8 cellular contexts compared by ENCODE assay signal in genomic region chr15:51536965-51537574, GRCh38.
DNase-seq lines count a peak whose midpoint lies in the region; ATAC-seq and TF ChIP-seq lines count a peak whose summit lies in the region.

No MANE protein-coding gene starts in this region.

- no TSS peak for BruUV-seq in Calu3 (replicated peaks; lab: Mats Ljungman, UMichigan)

- in situ Hi-C loops in KBM-7 (cut with MboI; ENCODE audit: low pct_unique_long_range_greater_than_20kb, low sequenced_read_pairs) = no loop called here

- H3K27ac Mint-ChIP-seq in Calu3 (ENCODE audit: unreplicated experiment) (no peak overlapping the region), brain (no peak overlapping the region), mesothelial cell of epicardium (no peak overlapping the region)
- H3K27ac Mint-ChIP-seq in activated naive CD4-positive, alpha-beta T cell treated with anti-CD3 and anti-CD28 coated beads, Interleukin-2, amount 10 ng/mL, durations not matched to agents 7 days and 5 days = no peak overlapping the region
- no peak overlapping the region for H3K27ac Mint-ChIP-seq in activated CD4-positive, alpha-beta T cell treated with anti-CD3 and anti-CD28 coated beads, Interleukin-2, amount 10 ng/mL, durations not matched to agents 24 days and 14 days
- H3K27ac Mint-ChIP-seq in stimulated activated effector memory CD8-positive, alpha-beta T cell treated with anti-CD3 and anti-CD28 coated beads, Interleukin-12 subunit alpha, Interleukin-12 subunit beta, amount 100 ng/mL, for 72 hours = no peak overlapping the region

- no peaks in the 10 kb centered on the region for H3K27me3 Mint-ChIP-seq in Calu3 (ENCODE audit: unreplicated experiment)
- H3K27me3 Mint-ChIP-seq in brain = no peaks in the 10 kb centered on the region
- no peaks in the 10 kb centered on the region for H3K27me3 Mint-ChIP-seq in mesothelial cell of epicardium (ENCODE audit: low read depth)
- no peaks in the 10 kb centered on the region for H3K27me3 Mint-ChIP-seq in activated naive CD4-positive, alpha-beta T cell treated with anti-CD3 and anti-CD28 coated beads, Interleukin-2, amount 10 ng/mL, durations not matched to agents 7 days and 5 days
- no peaks in the 10 kb centered on the region for H3K27me3 Mint-ChIP-seq in activated CD4-positive, alpha-beta T cell treated with anti-CD3 and anti-CD28 coated beads, Interleukin-2, amount 10 ng/mL, durations not matched to agents 24 days and 14 days

- H3K4me3 Mint-ChIP-seq in Calu3 (ENCODE audit: low read depth, unreplicated experiment) (no peak overlapping the region), brain (no peak overlapping the region), mesothelial cell of epicardium (no peak overlapping the region)
- no peak overlapping the region for H3K4me3 Mint-ChIP-seq in activated naive CD4-positive, alpha-beta T cell treated with anti-CD3 and anti-CD28 coated beads, Interleukin-2, amount 10 ng/mL, durations not matched to agents 7 days and 5 days
- H3K4me3 Mint-ChIP-seq in activated CD4-positive, alpha-beta T cell treated with anti-CD3 and anti-CD28 coated beads, Interleukin-2, amount 10 ng/mL, durations not matched to agents 24 days and 14 days = no peak overlapping the region
- H3K4me3 Mint-ChIP-seq in stimulated activated effector memory CD8-positive, alpha-beta T cell treated with anti-CD3 and anti-CD28 coated beads, Interleukin-12 subunit alpha, Interleukin-12 subunit beta, amount 100 ng/mL, for 72 hours = no peak overlapping the region

- intact Hi-C loops in Calu3 (cut with micrococcal nuclease; ENCODE audit: unreplicated experiment) = no loop called here
- intact Hi-C loops in activated CD4-positive, alpha-beta T cell treated with anti-CD3 and anti-CD28 coated beads, Interleukin-2, amount 10 ng/mL, durations not matched to agents 24 days and 14 days (cut with micrococcal nuclease) = no loop called here

- peak; percentile 4 for DNase-seq in Calu3
- DNase-seq in KBM-7 = peak; percentile 28
- DNase-seq in mesothelial cell of epicardium (ENCODE audit: low spot score in 2 of 2, unreplicated experiment in 2 of 2) = no peak
- DNase-seq in activated naive CD4-positive, alpha-beta T cell treated with anti-CD3 and anti-CD28 coated beads, Interleukin-2, amount 10 ng/mL, durations not matched to agents 7 days and 5 days = no peak
- no peak for DNase-seq in activated CD4-positive, alpha-beta T cell treated with anti-CD3 and anti-CD28 coated beads, Interleukin-2, amount 10 ng/mL, durations not matched to agents 24 days and 14 days
- DNase-seq in stimulated activated effector memory CD8-positive, alpha-beta T cell treated with anti-CD3 and anti-CD28 coated beads, Interleukin-12 subunit alpha, Interleukin-12 subunit beta, amount 100 ng/mL, for 72 hours (ENCODE audit: low spot score in 2 of 2) = no peak

- ATAC-seq in GM18868 (IDR thresholded peaks at IDR 0.05; ENCODE audit: unreplicated experiment) = no peak
- no peak for ATAC-seq in stimulated activated effector memory CD8-positive, alpha-beta T cell treated with anti-CD3 and anti-CD28 coated beads, Interleukin-12 subunit alpha, Interleukin-12 subunit beta, amount 100 ng/mL, for 72 hours

- H3K4me1 Mint-ChIP-seq in Calu3 (ENCODE audit: low read depth, unreplicated experiment) (no peaks in the 10 kb centered on the region), brain (no peaks in the 10 kb centered on the region), mesothelial cell of epicardium (no peaks in the 10 kb centered on the region)
- H3K4me1 Mint-ChIP-seq in activated naive CD4-positive, alpha-beta T cell treated with anti-CD3 and anti-CD28 coated beads, Interleukin-2, amount 10 ng/mL, durations not matched to agents 7 days and 5 days = no peaks in the 10 kb centered on the region
- H3K4me1 Mint-ChIP-seq in activated CD4-positive, alpha-beta T cell treated with anti-CD3 and anti-CD28 coated beads, Interleukin-2, amount 10 ng/mL, durations not matched to agents 24 days and 14 days = no peaks in the 10 kb centered on the region
- H3K4me1 Mint-ChIP-seq in stimulated activated effector memory CD8-positive, alpha-beta T cell treated with anti-CD3 and anti-CD28 coated beads, Interleukin-12 subunit alpha, Interleukin-12 subunit beta, amount 100 ng/mL, for 72 hours = no peaks in the 10 kb centered on the region

- no peaks in the 10 kb centered on the region for H3K36me3 Mint-ChIP-seq in Calu3 (ENCODE audit: insufficient read depth, unreplicated experiment)
- H3K36me3 Mint-ChIP-seq in brain = peaks cover 42% of the 10 kb centered on the region
- peaks cover 8% of the 10 kb centered on the region for H3K36me3 Mint-ChIP-seq in mesothelial cell of epicardium
- no peaks in the 10 kb centered on the region for H3K36me3 Mint-ChIP-seq in activated naive CD4-positive, alpha-beta T cell treated with anti-CD3 and anti-CD28 coated beads, Interleukin-2, amount 10 ng/mL, durations not matched to agents 7 days and 5 days
- H3K36me3 Mint-ChIP-seq in activated CD4-positive, alpha-beta T cell treated with anti-CD3 and anti-CD28 coated beads, Interleukin-2, amount 10 ng/mL, durations not matched to agents 24 days and 14 days (ENCODE audit: low read depth) = no peaks in the 10 kb centered on the region
- no peaks in the 10 kb centered on the region for H3K36me3 Mint-ChIP-seq in stimulated activated effector memory CD8-positive, alpha-beta T cell treated with anti-CD3 and anti-CD28 coated beads, Interleukin-12 subunit alpha, Interleukin-12 subunit beta, amount 100 ng/mL, for 72 hours

- CTCF ChIA-PET in Calu3 (lab: Charles Lee) = interaction anchor here (0.6 to 1.2 kb wide), 6 partner anchors 9 to 239 kb away, joined by 3 to 11 read pairs (median 4); partner anchors contain the start of gene DMXL2
- CTCF ChIA-PET in activated naive CD4-positive, alpha-beta T cell treated with anti-CD3 and anti-CD28 coated beads, Interleukin-2, amount 10 ng/mL, durations not matched to agents 7 days and 5 days (lab: Charles Lee) = interaction anchor here (0.6 to 1.3 kb wide), 9 partner anchors 9 to 367 kb away, joined by 3 to 7 read pairs (median 4); no protein-coding TSS in a partner anchor

- TF ChIP-seq CTCF in Calu3 (IDR thresholded peaks at IDR 0.05; ENCODE audit: unreplicated experiment) (no peak), brain (conservative IDR thresholded peaks at IDR 0.05) (peak; percentile 51 to 63), mesothelial cell of epicardium (IDR thresholded peaks at IDR 0.05; ENCODE audit: unreplicated experiment) (peak; percentile 10)

- H3K9me3 Mint-ChIP-seq in Calu3 (ENCODE audit: low read depth, unreplicated experiment) (no peaks in the 10 kb centered on the region), brain (peaks cover 0 to 3% (median 2%) of the 10 kb centered on the region in 5 experiments), mesothelial cell of epicardium (peaks cover 1% of the 10 kb centered on the region)
- no peaks in the 10 kb centered on the region for H3K9me3 Mint-ChIP-seq in activated naive CD4-positive, alpha-beta T cell treated with anti-CD3 and anti-CD28 coated beads, Interleukin-2, amount 10 ng/mL, durations not matched to agents 7 days and 5 days
- H3K9me3 Mint-ChIP-seq in activated CD4-positive, alpha-beta T cell treated with anti-CD3 and anti-CD28 coated beads, Interleukin-2, amount 10 ng/mL, durations not matched to agents 24 days and 14 days = no peaks in the 10 kb centered on the region
- no peaks in the 10 kb centered on the region for H3K9me3 Mint-ChIP-seq in stimulated activated effector memory CD8-positive, alpha-beta T cell treated with anti-CD3 and anti-CD28 coated beads, Interleukin-12 subunit alpha, Interleukin-12 subunit beta, amount 100 ng/mL, for 72 hours

Comparison
In these comparisons a context has a peak if more than half of its experiments do, and no peak if none do; other contexts are left out.
1. DNase-seq: peak in Calu3 (single experiment) and KBM-7 (single experiment); none in mesothelial cell of epicardium (0 of 2), activated naive CD4-positive, alpha-beta T cell treated with anti-CD3 and anti-CD28 coated beads, Interleukin-2, amount 10 ng/mL, durations not matched to agents 7 days and 5 days (single experiment), activated CD4-positive, alpha-beta T cell treated with anti-CD3 and anti-CD28 coated beads, Interleukin-2, amount 10 ng/mL, durations not matched to agents 24 days and 14 days (single experiment) and stimulated activated effector memory CD8-positive, alpha-beta T cell treated with anti-CD3 and anti-CD28 coated beads, Interleukin-12 subunit alpha, Interleukin-12 subunit beta, amount 100 ng/mL, for 72 hours (0 of 2).